In the genomic region with DNA sequence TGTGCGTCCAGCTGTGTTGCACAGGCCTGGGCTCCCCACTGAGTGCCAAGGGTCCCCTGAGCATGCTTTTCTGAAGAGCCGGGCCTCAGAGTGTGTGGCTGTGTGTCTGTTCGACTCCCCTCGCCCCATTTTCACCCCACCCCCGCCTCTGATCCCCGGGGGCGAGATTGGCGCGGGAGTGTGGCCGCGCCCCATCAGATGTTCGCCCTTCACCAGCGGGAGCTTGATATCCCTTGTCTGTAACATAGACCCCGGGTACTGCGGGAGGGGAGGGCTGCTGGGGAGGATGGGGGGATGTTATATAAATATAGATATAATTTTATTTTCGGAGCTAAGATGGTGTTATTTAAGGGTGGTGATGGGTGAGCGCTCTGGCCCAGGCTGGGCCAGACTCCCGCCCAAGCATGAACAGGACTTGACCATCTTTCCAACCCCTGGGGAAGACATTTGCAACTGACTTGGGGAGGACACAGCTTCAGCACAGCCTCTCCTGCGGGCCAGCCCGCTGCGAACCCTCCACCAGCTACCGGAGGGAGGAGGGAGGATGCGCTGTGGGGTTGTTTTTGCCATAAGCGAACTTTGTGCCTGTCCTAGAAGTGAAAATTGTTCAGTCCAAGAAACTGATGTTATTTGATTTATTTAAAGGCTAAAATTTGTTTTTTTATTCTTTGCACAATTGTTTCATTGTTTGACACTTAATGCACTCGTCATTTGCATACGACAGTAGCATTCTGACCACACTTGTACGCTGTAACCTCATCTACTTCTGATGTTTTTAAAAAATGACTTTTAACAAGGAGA, we compare ENCODE assay signal across 1 cellular context.
TF ChIP-seq lines count a peak whose summit lies in the region.

No MANE protein-coding gene starts in this region.

TF ChIP-seq in GM12878, 131 proteins besides CTCF, POLR2A, EP300 and RAD21:
- 0 out of 3 replicates have a peak, but pooled peaks have one; percentile 29 for TF ChIP-seq POU2F2 (IDR thresholded peaks at IDR 0.05; ENCODE audit: borderline replicate concordance, low read depth, low read length)
- TF ChIP-seq BCL3 (IDR thresholded peaks at IDR 0.05; ENCODE audit: borderline replicate concordance, insufficient read depth, low read depth, low read length, poor library complexity, severe bottlenecking) = no peak
- no peak for TF ChIP-seq TAF1 (IDR thresholded peaks at IDR 0.05; ENCODE audit: borderline replicate concordance, low read depth, low read length)
